ENCODE assay signal across 14 cellular contexts in the genomic region with DNA sequence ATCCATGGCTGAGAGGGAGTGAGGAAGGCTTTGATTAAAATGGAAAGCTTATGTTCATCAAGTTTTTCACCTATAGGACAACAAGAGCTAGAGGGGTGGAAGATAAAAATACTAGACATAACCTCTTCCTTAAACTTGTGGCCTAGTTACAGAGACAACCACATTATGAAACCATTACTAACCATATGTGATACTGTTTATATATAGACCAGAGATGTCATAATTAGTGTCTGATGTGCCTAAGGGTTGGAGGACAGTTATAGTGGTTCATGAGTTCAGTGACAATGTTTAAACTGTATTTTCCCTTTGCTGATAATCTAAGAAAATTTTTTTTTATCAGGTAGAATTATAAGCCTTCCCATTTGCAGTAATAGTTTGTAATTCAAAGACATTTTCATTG. TPM values are rescaled to one million over a fixed set of nuclear protein-coding genes. Genes with fewer than 3 reads are reported as not detected.
DNase-seq lines count a peak whose midpoint lies in the region; ATAC-seq, FAIRE-seq and TF ChIP-seq lines count a peak whose summit lies in the region.
"Had no signal": no experiment of that assay in that cellular context is flagged by ENCODE, and none has a peak within 500 bp of the region (broad histone marks: within the 10 kb centered on the region; RNA-seq: fewer than 3 reads in every experiment).

No MANE protein-coding gene starts in this region.

- H3K4me1 Mint-ChIP-seq in osteocyte (ENCODE audit: unreplicated experiment), result peaks cover 29% of the 10 kb centered on the region

- no peak for TF ChIP-seq POLR2A in H54 (IDR thresholded peaks at IDR 0.05; ENCODE audit: low read depth, low read length)

- no peaks in the 10 kb centered on the region for H3K27me3 ChIP-seq in small intestine (ENCODE audit: control insufficient read depth in 2 of 2, insufficient read depth in 2 of 2, low read length in 2 of 2)

- no peaks in the 10 kb centered on the region for H3K9me3 ChIP-seq in small intestine (ENCODE audit: control insufficient read depth, low read depth)
- H3K9me3 ChIP-seq: thoracic aorta had no signal

- DNase-seq in H54 (ENCODE audit: insufficient read length, low spot score) (no peak), osteocyte (ENCODE audit: extremely low spot score, unreplicated experiment) (no peak), HuH-7 (ENCODE audit: low spot score) (no peak), small intestine (no peak), coronary artery (ENCODE audit: low spot score) (no peak), GM19239 (ENCODE audit: insufficient read length, low spot score) (no peak)
- DNase-seq: activated B cell treated with CpG ODN at 0.5 μM for 24 hours; activated gamma-delta T cell treated with Interleukin-2 at 50 U/mL for 16 hours; naive thymus-derived CD4-positive, alpha-beta T cell; NCI-H1436 had no signal

- H3K27ac ChIP-seq in small intestine (ENCODE audit: low read depth in 1 of 2, low read length in 1 of 2) (no peak overlapping the region), coronary artery (no peak overlapping the region)
- H3K27ac ChIP-seq: HL-60, thoracic aorta had no signal

- ATAC-seq in GM19025 (IDR thresholded peaks at IDR 0.05; ENCODE audit: low read depth, unreplicated experiment) (peak; percentile 69), HG03354 (IDR thresholded peaks at IDR 0.05; ENCODE audit: poor library complexity, severe bottlenecking, unreplicated experiment) (peak; percentile 100)
- ATAC-seq: naive thymus-derived CD4-positive, alpha-beta T cell had no signal

- no peak overlapping the region for H3K4me3 Mint-ChIP-seq in osteocyte (ENCODE audit: unreplicated experiment)
- H3K4me3 Mint-ChIP-seq: activated B cell treated with CpG ODN at 0.5 μM for 24 hours; naive thymus-derived CD4-positive, alpha-beta T cell had no signal

- peak; percentile 66 for FAIRE-seq in H54 (lab: Jason Lieb, UNC)
- FAIRE-seq in small intestine (lab: Jason Lieb, UNC), result no peak
- FAIRE-seq in GM19239 (lab: Jason Lieb, UNC), result no peak

- H3K9me3 Mint-ChIP-seq in osteocyte (ENCODE audit: unreplicated experiment), result peaks cover 15% of the 10 kb centered on the region

- H3K4me3 ChIP-seq in small intestine (ENCODE audit: low read depth in 1 of 2, low read length in 2 of 2), result no peak overlapping the region
- H3K4me3 ChIP-seq in coronary artery, result no peak overlapping the region
- H3K4me3 ChIP-seq: thoracic aorta had no signal

- peaks cover 59% of the 10 kb centered on the region for H3K36me3 Mint-ChIP-seq in osteocyte (ENCODE audit: unreplicated experiment)

- no peaks in the 10 kb centered on the region for H3K27me3 Mint-ChIP-seq in osteocyte (ENCODE audit: unreplicated experiment)

- TF ChIP-seq CTCF in osteocyte (IDR thresholded peaks at IDR 0.05) (no peak), coronary artery (IDR thresholded peaks at IDR 0.05) (no peak)

- H3K27ac Mint-ChIP-seq in osteocyte (ENCODE audit: unreplicated experiment), result peak overlapping the region; percentile 55
- H3K27ac Mint-ChIP-seq: activated B cell treated with CpG ODN at 0.5 μM for 24 hours; naive thymus-derived CD4-positive, alpha-beta T cell had no signal

- H3K36me3 ChIP-seq in small intestine (ENCODE audit: control insufficient read depth in 2 of 2, insufficient read depth in 2 of 2, low read length in 2 of 2), result no peaks in the 10 kb centered on the region

- H3K4me1 ChIP-seq in small intestine (ENCODE audit: control insufficient read depth in 2 of 2, insufficient read depth in 1 of 2, low read depth in 1 of 2, low read length in 1 of 2), result no peaks in the 10 kb centered on the region

RNA-seq across cellular contexts. Expression of gene PHLDB2, which starts 23.7 kb away (rescaled TPM):
- 134 and 138 TPM in 2 replicates for total RNA-seq in osteocyte
- polyA plus RNA-seq in small intestine, result 1 to 10 TPM; 1.1 to 7.7 (median 1.4) TPM
